Comparison of ENCODE assay signal across 8 cellular contexts in genomic region chr17:17723354-17724261, GRCh38. TPM values are rescaled to one million over a fixed set of nuclear protein-coding genes. Genes with fewer than 3 reads are reported as not detected.
DNase-seq lines count a peak whose midpoint lies in the region; TF ChIP-seq lines count a peak whose summit lies in the region.

No MANE protein-coding gene starts in this region.

- peak overlapping the region; percentile 91 for H3K4me3 Mint-ChIP-seq in activated CD4-positive, alpha-beta T cell treated with anti-CD3 and anti-CD28 coated beads, Interleukin-2, amount 10 ng/mL, durations not matched to agents 24 days and 14 days
- peak overlapping the region; percentile 91 for H3K4me3 Mint-ChIP-seq in endothelial cell (ENCODE audit: unreplicated experiment)

- no peaks in the 10 kb centered on the region for H3K9me3 ChIP-seq in HEK293 (ENCODE audit: control insufficient read depth, insufficient read depth, low read depth, low read length)
- no peaks in the 10 kb centered on the region for H3K9me3 ChIP-seq in mucosa of stomach (ENCODE audit: control insufficient read depth, low read length)
- H3K9me3 ChIP-seq in transverse colon, result no peaks in the 10 kb centered on the region

- WGBS in transverse colon (ENCODE audit: low coverage in 1 of 2), 2 donors, result 61 to 62% methylated on average over 27 to 88 of the region's 103 CpGs

- H3K27ac ChIP-seq in HEK293 (ENCODE audit: extremely low read depth, low read depth, low read length), result peak overlapping the region; percentile 84
- peak overlapping the region; percentile 74 to 80 (median 78) for H3K27ac ChIP-seq in transverse colon

- H3K27ac Mint-ChIP-seq in activated CD4-positive, alpha-beta T cell treated with anti-CD3 and anti-CD28 coated beads, Interleukin-2, amount 10 ng/mL, durations not matched to agents 24 days and 14 days, result no peak overlapping the region
- peak overlapping the region; percentile 70 for H3K27ac Mint-ChIP-seq in endothelial cell (ENCODE audit: unreplicated experiment)

- peaks cover 35% of the 10 kb centered on the region for H3K27me3 Mint-ChIP-seq in activated CD4-positive, alpha-beta T cell treated with anti-CD3 and anti-CD28 coated beads, Interleukin-2, amount 10 ng/mL, durations not matched to agents 24 days and 14 days
- peaks cover 29% of the 10 kb centered on the region for H3K27me3 Mint-ChIP-seq in endothelial cell (ENCODE audit: unreplicated experiment)

- H3K36me3 ChIP-seq in HEK293 (ENCODE audit: control insufficient read depth in 2 of 2, insufficient read depth in 1 of 2, low read length in 2 of 2) (peaks cover 0 to 13% of the 10 kb centered on the region in 2 experiments; a peak in 2 of 3 replicates), mucosa of stomach (ENCODE audit: control insufficient read depth, insufficient read depth, low read length) (no peaks in the 10 kb centered on the region), transverse colon (no peaks in the 10 kb centered on the region)

- TF ChIP-seq EP300 in transverse colon (IDR thresholded peaks at IDR 0.05; ENCODE audit: low read depth), result no peak

- H3K4me3 ChIP-seq in HEK293 (ENCODE audit: low read depth, low read length) (peak overlapping the region; percentile 52), mucosa of stomach (ENCODE audit: low read length) (no peak overlapping the region), transverse colon (peak overlapping the region; percentile 39 to 57 (median 44))

- peak; percentile 68 for DNase-seq in Ammon's horn (ENCODE audit: low spot score)
- peak; percentile 74 for DNase-seq in activated CD4-positive, alpha-beta T cell treated with anti-CD3 and anti-CD28 coated beads, Interleukin-2, amount 10 ng/mL, durations not matched to agents 24 days and 14 days
- DNase-seq in endothelial cell (ENCODE audit: low spot score), result peak; percentile 33
- DNase-seq in transverse colon, result no peak
- DNase-seq in AML-193 (lab: John Stamatoyannopoulos, UW), result no peak
- no peak for DNase-seq in NCI-H524 (lab: John Stamatoyannopoulos, UW)

- no peak for TF ChIP-seq CTCF in HEK293 (tag by site-specific recombination; IDR thresholded peaks at IDR 0.05)
- no peak for TF ChIP-seq CTCF in endothelial cell (IDR thresholded peaks at IDR 0.05; ENCODE audit: unreplicated experiment)
- no peak for TF ChIP-seq CTCF in transverse colon (IDR thresholded peaks at IDR 0.05)

- H3K4me1 ChIP-seq in HEK293 (ENCODE audit: control insufficient read depth, insufficient read depth, low read length) (peaks cover 15% of the 10 kb centered on the region), mucosa of stomach (ENCODE audit: control insufficient read depth, insufficient read depth, low read length) (peaks cover 58% of the 10 kb centered on the region), transverse colon (peaks cover 6 to 43% (median 23%) of the 10 kb centered on the region in 4 donors)

- H3K36me3 Mint-ChIP-seq in activated CD4-positive, alpha-beta T cell treated with anti-CD3 and anti-CD28 coated beads, Interleukin-2, amount 10 ng/mL, durations not matched to agents 24 days and 14 days (ENCODE audit: low read depth), result peaks cover 15% of the 10 kb centered on the region
- H3K36me3 Mint-ChIP-seq in endothelial cell (ENCODE audit: low read depth, unreplicated experiment), result peaks cover 32% of the 10 kb centered on the region

- in situ Hi-C loops in transverse colon (cut with MboI; ENCODE audit: low pct_ligation_motif_present in 1 of 4, low pct_unique_long_range_greater_than_20kb in 1 of 4, low sequenced_read_pairs in 3 of 4), result no loop called here

- TF ChIP-seq POLR2A in transverse colon (IDR thresholded peaks at IDR 0.05), result no peak

- POLR2A ChIA-PET in HEK293 (lab: Yijun Ruan, JAX), result interaction anchor here (0.6 to 1.0 kb wide), 3 partner anchors 13 to 42 kb away, joined by 3 read pairs; no protein-coding TSS in a partner anchor

- no peaks in the 10 kb centered on the region for H3K9me3 Mint-ChIP-seq in activated CD4-positive, alpha-beta T cell treated with anti-CD3 and anti-CD28 coated beads, Interleukin-2, amount 10 ng/mL, durations not matched to agents 24 days and 14 days
- H3K9me3 Mint-ChIP-seq in endothelial cell (ENCODE audit: unreplicated experiment), result no peaks in the 10 kb centered on the region

- H3K4me1 Mint-ChIP-seq in activated CD4-positive, alpha-beta T cell treated with anti-CD3 and anti-CD28 coated beads, Interleukin-2, amount 10 ng/mL, durations not matched to agents 24 days and 14 days, result peaks cover 31% of the 10 kb centered on the region
- peaks cover 49% of the 10 kb centered on the region for H3K4me1 Mint-ChIP-seq in endothelial cell (ENCODE audit: unreplicated experiment)

- intact Hi-C loops in activated CD4-positive, alpha-beta T cell treated with anti-CD3 and anti-CD28 coated beads, Interleukin-2, amount 10 ng/mL, durations not matched to agents 24 days and 14 days (cut with micrococcal nuclease), result loop anchor here (5.0 kb wide), 1 partner anchor 41 kb away; the partner anchor contains the start of gene RAI1
- intact Hi-C loops in transverse colon (cut with DNase I; ENCODE audit: low total_unique reads), result no loop called here

- H3K9ac ChIP-seq in mucosa of stomach (ENCODE audit: low read length), result peak overlapping the region; percentile 66

- H3K27me3 ChIP-seq in mucosa of stomach (ENCODE audit: control insufficient read depth, insufficient read depth, low read length) (no peaks in the 10 kb centered on the region), transverse colon (no peaks in the 10 kb centered on the region)

- CTCF ChIA-PET in HEK293 (lab: Yijun Ruan, JAX), result interaction anchor here (0.6 kb wide), 2 partner anchors 33 to 303 kb away, joined by 3 to 4 read pairs; no protein-coding TSS in a partner anchor

TF ChIP-seq in HEK293, 187 proteins besides CTCF, POLR2A, EP300 and RAD21:
- 0 out of 2 replicates have a peak, but pooled peaks have one; percentile 41 for TF ChIP-seq PATZ1 (tag by site-specific recombination; IDR thresholded peaks at IDR 0.05)
- no peak for TF ChIP-seq KLF1 (tag by site-specific recombination; IDR thresholded peaks at IDR 0.05)
- no peak for TF ChIP-seq ZNF324 (tag by site-specific recombination; IDR thresholded peaks at IDR 0.05)
- peak; percentile 56 for TF ChIP-seq ZNF341 (tag by site-specific recombination; IDR thresholded peaks at IDR 0.05; ENCODE audit: low read depth)
- TF ChIP-seq SP2 (tag by site-specific recombination; IDR thresholded peaks at IDR 0.05), result peak; percentile 16; the same call in 1 of the 2 replicates
- peak; percentile 48; the same call in 1 of the 2 replicates for TF ChIP-seq ZIC2 (tag by site-specific recombination; IDR thresholded peaks at IDR 0.05)
- TF ChIP-seq ZNF366 (tag by site-specific recombination; conservative IDR thresholded peaks at IDR 0.05), result peak; percentile 34; the same call in 1 of the 2 replicates
- TF ChIP-seq ZNF423 (tag by site-specific recombination; IDR thresholded peaks at IDR 0.05), result 0 out of 2 replicates have a peak, but pooled peaks have one; percentile 34
- TF ChIP-seq ZNF155 (tag by site-specific recombination; IDR thresholded peaks at IDR 0.05), result no peak
- no peak for TF ChIP-seq ZNF521 (tag by site-specific recombination; IDR thresholded peaks at IDR 0.05)
- TF ChIP-seq ZBTB26 (tag by site-specific recombination; optimal IDR thresholded peaks at IDR 0.05), result peak; percentile 45
- peak; percentile 21; the same call in 1 of the 2 replicates for TF ChIP-seq PRDM1 (tag by site-specific recombination; IDR thresholded peaks at IDR 0.05)

RNA-seq across cellular contexts. Expression of gene RAI1, which starts 42.4 kb away (rescaled TPM):
- 30.1 and 34.5 TPM in 2 replicates for total RNA-seq in activated CD4-positive, alpha-beta T cell treated with anti-CD3 and anti-CD28 coated beads, Interleukin-2, amount 10 ng/mL, durations not matched to agents 24 days and 14 days
- total RNA-seq in endothelial cell (ENCODE audit: unreplicated experiment) (46.2 TPM), transverse colon (100 to 1,000 TPM in 1 of 4 donors, 10 to 100 TPM in 3; 14.1 to 163 (median 34.6) TPM)

Comparison
In these comparisons a context has a peak if more than half of its experiments do, and no peak if none do; other contexts are left out.
1. DNase-seq: peak in Ammon's horn (single experiment), activated CD4-positive, alpha-beta T cell treated with anti-CD3 and anti-CD28 coated beads, Interleukin-2, amount 10 ng/mL, durations not matched to agents 24 days and 14 days (single experiment) and endothelial cell (single experiment); none in transverse colon (single experiment), AML-193 (0 of 2) and NCI-H524 (0 of 2).